ENCODE assay signal across 11 cellular contexts in the genomic region with DNA sequence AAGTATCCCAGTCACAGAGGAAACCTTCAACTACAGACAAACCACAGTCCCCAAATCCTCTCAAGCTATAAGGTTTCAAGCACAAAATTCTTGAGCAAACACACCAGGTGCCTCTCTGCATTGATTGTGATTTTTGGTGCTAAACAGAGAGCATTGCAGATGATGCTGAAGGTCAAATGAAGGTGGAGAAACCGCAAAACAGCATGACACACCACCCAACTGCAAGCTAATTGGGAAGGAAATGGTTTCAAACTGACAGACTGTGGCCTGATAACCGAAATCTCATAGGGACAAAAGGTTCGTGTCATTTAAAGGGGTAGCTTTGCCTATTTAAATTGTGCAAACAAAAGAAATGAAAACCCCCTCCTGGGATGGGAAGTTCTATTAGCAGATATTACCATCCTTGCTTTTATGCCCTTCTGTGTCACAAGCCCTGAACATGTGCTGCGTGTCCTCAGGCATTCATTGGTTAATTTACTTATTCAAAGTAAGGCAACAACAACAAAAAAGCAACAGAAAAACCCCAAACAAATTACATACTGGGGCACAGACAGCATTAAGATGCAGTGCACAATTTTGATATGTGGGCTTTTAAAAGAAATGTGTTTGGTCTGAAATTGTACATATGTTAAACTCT.
DNase-seq lines count a peak whose midpoint lies in the region; ATAC-seq, FAIRE-seq and TF ChIP-seq lines count a peak whose summit lies in the region.
"Had no signal": no experiment of that assay in that cellular context is flagged by ENCODE, and none has a peak within 500 bp of the region (broad histone marks: within the 10 kb centered on the region; RNA-seq: fewer than 3 reads in every experiment).

No MANE protein-coding gene starts in this region.

- TF ChIP-seq POLR2A in H54 (IDR thresholded peaks at IDR 0.05; ENCODE audit: low read depth, low read length) (no peak), gastroesophageal sphincter (IDR thresholded peaks at IDR 0.05) (no peak)

- no peak for FAIRE-seq in H54 (lab: Jason Lieb, UNC)
- FAIRE-seq: RCC 7860 had no signal

- H3K27me3 ChIP-seq in CD8-positive, alpha-beta T cell (ENCODE audit: insufficient read depth, low read length), result no peaks in the 10 kb centered on the region
- H3K27me3 ChIP-seq in gastroesophageal sphincter, result no peaks in the 10 kb centered on the region

- H3K4me1 Mint-ChIP-seq in CD8-positive, alpha-beta T cell (ENCODE audit: low read depth), result no peaks in the 10 kb centered on the region

- H3K9me3 ChIP-seq in CD8-positive, alpha-beta T cell (ENCODE audit: low read length), result no peaks in the 10 kb centered on the region
- H3K9me3 ChIP-seq in gastroesophageal sphincter, result no peaks in the 10 kb centered on the region

- DNase-seq in Daoy (ENCODE audit: low read depth) (peak; percentile 56), RPMI7951 (ENCODE audit: low read depth) (peak; percentile 13), H54 (ENCODE audit: insufficient read length, low spot score) (no peak)
- no peak for DNase-seq in stimulated activated CD4-positive, alpha-beta T cell treated with anti-CD3 and anti-CD28 coated beads, Interleukin-15, amount 100 ng/mL, for 24 hours
- DNase-seq in CD8-positive, alpha-beta T cell, result no peak
- DNase-seq: amygdala; stimulated activated CD4-positive, alpha-beta T cell treated with anti-CD3 and anti-CD28 coated beads, Interleukin-2, amount 100 ng/mL, for 48 hours had no signal

- no peak overlapping the region for H3K4me3 ChIP-seq in CD8-positive, alpha-beta T cell (ENCODE audit: low read depth, low read length)
- no peak overlapping the region for H3K4me3 ChIP-seq in gastroesophageal sphincter

- CTCF ChIA-PET in CD8-positive, alpha-beta T cell (lab: Charles Lee), result no interaction called here

- H3K4me3 Mint-ChIP-seq in CD8-positive, alpha-beta T cell, result no peak overlapping the region

- no peaks in the 10 kb centered on the region for H3K36me3 ChIP-seq in CD8-positive, alpha-beta T cell (ENCODE audit: insufficient read depth, low read length)
- no peaks in the 10 kb centered on the region for H3K36me3 ChIP-seq in gastroesophageal sphincter

- intact Hi-C loops in CD8-positive, alpha-beta T cell (cut with DNase I, micrococcal nuclease), result no loop called here

- H3K9me3 Mint-ChIP-seq in CD8-positive, alpha-beta T cell, result no peaks in the 10 kb centered on the region

- POLR2A ChIA-PET in CD8-positive, alpha-beta T cell (lab: Charles Lee), result no interaction called here

- H3K27me3 Mint-ChIP-seq in CD8-positive, alpha-beta T cell (ENCODE audit: low read depth), result no peaks in the 10 kb centered on the region

- 52 to 53% methylated on average over 4 of the region's 4 CpGs for WGBS in gastroesophageal sphincter (ENCODE audit: low coverage in 1 of 2), 2 donors

- no peak for TF ChIP-seq EP300 in gastroesophageal sphincter (IDR thresholded peaks at IDR 0.05)

- no peak for TF ChIP-seq CTCF in CD8-positive, alpha-beta T cell (IDR thresholded peaks at IDR 0.05)
- TF ChIP-seq CTCF in gastroesophageal sphincter (IDR thresholded peaks at IDR 0.05), result no peak

- ATAC-seq in GM19328 (IDR thresholded peaks at IDR 0.05; ENCODE audit: unreplicated experiment), result peak; percentile 71
- peak; percentile 89 for ATAC-seq in HG03097 (IDR thresholded peaks at IDR 0.05; ENCODE audit: low FRiP score, unreplicated experiment)
- ATAC-seq in CD8-positive, alpha-beta T cell, result no peak
- ATAC-seq in gastroesophageal sphincter, result no peak

- H3K27ac Mint-ChIP-seq in CD8-positive, alpha-beta T cell, result no peak overlapping the region

- no peak overlapping the region for H3K27ac ChIP-seq in CD8-positive, alpha-beta T cell (ENCODE audit: low read depth, low read length)
- H3K27ac ChIP-seq in gastroesophageal sphincter, result no peak overlapping the region

- no peaks in the 10 kb centered on the region for H3K36me3 Mint-ChIP-seq in CD8-positive, alpha-beta T cell

- no peaks in the 10 kb centered on the region for H3K4me1 ChIP-seq in CD8-positive, alpha-beta T cell (ENCODE audit: insufficient read depth, low read length)
- H3K4me1 ChIP-seq in gastroesophageal sphincter, result no peaks in the 10 kb centered on the region

Comparison
In these comparisons a context has a peak if more than half of its experiments do, and no peak if none do; other contexts are left out.
1. DNase-seq: peak in Daoy (single experiment) and RPMI7951 (single experiment); none in stimulated activated CD4-positive, alpha-beta T cell treated with anti-CD3 and anti-CD28 coated beads, Interleukin-15, amount 100 ng/mL, for 24 hours (single experiment), CD8-positive, alpha-beta T cell (0 of 7) and H54 (single experiment).
2. ATAC-seq: peak in GM19328 (single experiment) and HG03097 (single experiment); none in CD8-positive, alpha-beta T cell (single experiment) and gastroesophageal sphincter (single experiment).